In genomic region chr6:89368107-89368506, GRCh38 we compare ENCODE assay signal across 8 cellular contexts. TPM values are rescaled to one million over a fixed set of nuclear protein-coding genes. Genes with fewer than 3 reads are reported as not detected.
DNase-seq lines count a peak whose midpoint lies in the region; ATAC-seq, FAIRE-seq and TF ChIP-seq lines count a peak whose summit lies in the region.

No MANE protein-coding gene starts in this region.

- DNase-seq in LoVo (ENCODE audit: low spot score) (peak; percentile 44), bronchial epithelial cell (ENCODE audit: low read depth) (peak; percentile 36), left colon (peak; percentile 48 to 83)
- peak; percentile 26 to 30 (median 26) for DNase-seq in stimulated activated CD4-positive, alpha-beta T cell treated with anti-CD3 and anti-CD28 coated beads, TNF-alpha, amount 100 ng/mL, for 4 hours (ENCODE audit: low read depth in 3 of 3)

- TF ChIP-seq CTCF in bronchial epithelial cell (IDR thresholded peaks at IDR 0.05; ENCODE audit: insufficient read depth, low read length, severe bottlenecking), result peak; percentile 64

- intact Hi-C loops in left colon (cut with DNase I, micrococcal nuclease), result no loop called here

- H3K36me3 ChIP-seq in bronchial epithelial cell (ENCODE audit: control insufficient read depth, insufficient read depth, low read length), result no peaks in the 10 kb centered on the region

- no peak overlapping the region for H3K4me3 ChIP-seq in bronchial epithelial cell (ENCODE audit: low read depth, low read length)

- FAIRE-seq in G401.6 (lab: Jason Lieb, UNC) (peak; percentile 91), TTC549 (lab: Jason Lieb, UNC) (peak; percentile 76), bronchial epithelial cell (lab: Jason Lieb, UNC) (no peak)

- ATAC-seq in left colon, result peak; percentile 71
- no peak for ATAC-seq in HG03439 (IDR thresholded peaks at IDR 0.05; ENCODE audit: unreplicated experiment)
- ATAC-seq in GM18502 (IDR thresholded peaks at IDR 0.05; ENCODE audit: poor library complexity, unreplicated experiment), result no peak

- H3K27me3 ChIP-seq in bronchial epithelial cell (ENCODE audit: control insufficient read depth, insufficient read depth, low read length), result peaks cover 2% of the 10 kb centered on the region

RNA-seq across cellular contexts. Expression of gene UBE2J1, which starts 15.6 kb away (rescaled TPM):
- total RNA-seq in bronchial epithelial cell (20.5 and 28.4 TPM in 2 replicates), left colon (10 to 100 TPM; 49.4 to 58.5 TPM)

RNA-seq across cellular contexts. Expression of gene RRAGD, which starts 44.0 kb away (rescaled TPM):
- total RNA-seq in bronchial epithelial cell (3.4 and 5.5 TPM in 2 replicates), left colon (1 to 10 TPM; 1.4 to 5.9 TPM)

RNA-seq across cellular contexts. Expression of gene GABRR2, which starts 53.0 kb away (rescaled TPM):
- under 0.01 and 0.26 TPM in 2 replicates for total RNA-seq in bronchial epithelial cell
- under 1 TPM; 0.55 to 0.75 TPM for total RNA-seq in left colon
